Comparison of ENCODE assay signal across 1 cellular context in genomic region chr12:56688129-56688845, GRCh38.
A peak's percentile ranks its signal among the peaks of the same experiment; 100 is the strongest.
TF ChIP-seq lines count a peak whose summit lies in the region.

Gene PTGES3, minus strand, starts transcription at chr12:56688284. Its CDS starts 285 bp downstream, at chr12:56687999.

TF ChIP-seq in GM12878, 131 proteins besides CTCF, POLR2A, EP300 and RAD21 (continued from another document):
- TF ChIP-seq SKIL (IDR thresholded peaks at IDR 0.05; ENCODE audit: low read depth, poor library complexity, severe bottlenecking), result peak; percentile 65
- no peak for TF ChIP-seq CHD4 (IDR thresholded peaks at IDR 0.05)
- TF ChIP-seq YY1 (IDR thresholded peaks at IDR 0.05; ENCODE audit: low read depth, low read length), result peak; percentile 88
- TF ChIP-seq NRF1 (conservative IDR thresholded peaks at IDR 0.05; ENCODE audit: low read depth, low read length), result peak; percentile 45; the same call in 1 of the 2 replicates
- peak; percentile 96 for TF ChIP-seq CREM (IDR thresholded peaks at IDR 0.05; ENCODE audit: low read depth)
- TF ChIP-seq LARP7 (IDR thresholded peaks at IDR 0.05), result no peak
- no peak for TF ChIP-seq ZNF24 (IDR thresholded peaks at IDR 0.05)
- peak; percentile 82; the same call in 2 of the 3 replicates for TF ChIP-seq POU2F2 (IDR thresholded peaks at IDR 0.05; ENCODE audit: borderline replicate concordance, low read depth, low read length)
- 0 out of 2 replicates have a peak, but pooled peaks have one; percentile 23 for TF ChIP-seq DPF2 (IDR thresholded peaks at IDR 0.05)
- TF ChIP-seq GABPA (IDR thresholded peaks at IDR 0.05; ENCODE audit: low read depth), result peak; percentile 40; the same call in 1 of the 2 replicates
- TF ChIP-seq BCL3 (IDR thresholded peaks at IDR 0.05; ENCODE audit: borderline replicate concordance, insufficient read depth, low read depth, low read length, poor library complexity, severe bottlenecking), result no peak
- TF ChIP-seq ZSCAN29 (IDR thresholded peaks at IDR 0.05), result peak; percentile 30; the same call in 1 of the 2 replicates
- no peak for TF ChIP-seq NFYA (IDR thresholded peaks at IDR 0.05; ENCODE audit: borderline replicate concordance, low read depth, low read length)
- TF ChIP-seq FOS (IDR thresholded peaks at IDR 0.05; ENCODE audit: borderline replicate concordance, extremely low read depth, insufficient read length), result no peak
- no peak for TF ChIP-seq BCLAF1 (IDR thresholded peaks at IDR 0.05)
- TF ChIP-seq RUNX3 (IDR thresholded peaks at IDR 0.05; ENCODE audit: low read length), result no peak; the same call in none of the 2 replicates
- TF ChIP-seq BCL11A (IDR thresholded peaks at IDR 0.05; ENCODE audit: low read depth, low read length), result no peak
- no peak for TF ChIP-seq ASH2L (IDR thresholded peaks at IDR 0.05; ENCODE audit: borderline replicate concordance, low read depth)
- peak; percentile 90 for TF ChIP-seq SMAD5 (IDR thresholded peaks at IDR 0.05; ENCODE audit: low read depth)
- TF ChIP-seq CHD2 (IDR thresholded peaks at IDR 0.05; ENCODE audit: borderline replicate concordance, low read depth, low read length), result peak; percentile 97
- TF ChIP-seq HSF1 (IDR thresholded peaks at IDR 0.05; ENCODE audit: low read depth, low read length), result peak; percentile 98
- TF ChIP-seq MEF2A (IDR thresholded peaks at IDR 0.05; ENCODE audit: insufficient read depth, low read depth, low read length), result 0 out of 2 replicates have a peak, but pooled peaks have one; percentile 18
- TF ChIP-seq GATAD2B (conservative IDR thresholded peaks at IDR 0.05; ENCODE audit: low read depth), result peak; percentile 46; the same call in 1 of the 2 replicates
- TF ChIP-seq ZBTB4 (CRISPR knock-in tag; IDR thresholded peaks at IDR 0.05), result no peak
- peak; percentile 97 for TF ChIP-seq MXI1 (IDR thresholded peaks at IDR 0.05; ENCODE audit: low read depth, low read length)
- TF ChIP-seq E2F4 (IDR thresholded peaks at IDR 0.05; ENCODE audit: low read depth, low read length), result no peak
TF ChIP-seq in GM12878: peak in this region for 57.
